Comparison of ENCODE assay signal across 23 cellular contexts in genomic region chr17:298791-299450, GRCh38. TPM values are rescaled to one million over a fixed set of nuclear protein-coding genes. Genes with fewer than 3 reads are reported as not detected.
DNase-seq lines count a peak whose midpoint lies in the region; ATAC-seq, FAIRE-seq and TF ChIP-seq lines count a peak whose summit lies in the region.
"Had no signal": no experiment of that assay in that cellular context is flagged by ENCODE, and none has a peak within 500 bp of the region (broad histone marks: within the 10 kb centered on the region; RNA-seq: fewer than 3 reads in every experiment).

No MANE protein-coding gene starts in this region.

- H3K36me3 ChIP-seq in liver (ENCODE audit: control insufficient read depth in 4 of 4, insufficient read depth in 3 of 4, low read depth in 1 of 4, low read length in 3 of 4): peaks cover 0 to 17% (median 5%) of the 10 kb centered on the region in 4 donors
- peaks cover 2 to 6% of the 10 kb centered on the region in 2 experiments; a peak in 4 of 5 replicates for H3K36me3 ChIP-seq in HepG2 (replicated peaks in 1 of 2; ENCODE audit: control insufficient read depth in 1 of 2, insufficient read depth in 2 of 2, low read length in 2 of 2)
- H3K36me3 ChIP-seq in Peyer's patch: no peaks in the 10 kb centered on the region
- H3K36me3 ChIP-seq in smooth muscle cell (ENCODE audit: low read depth): no peaks in the 10 kb centered on the region
- H3K36me3 ChIP-seq: prostate gland had no signal

- TF ChIP-seq CTCF in liver (IDR thresholded peaks at IDR 0.05; ENCODE audit: low read depth, low read length, missing input control): no peak
- TF ChIP-seq CTCF in HepG2 (CRISPR knock-in tag; IDR thresholded peaks at IDR 0.05): no peak
- TF ChIP-seq CTCF in progenitor cell of endocrine pancreas (IDR thresholded peaks at IDR 0.05; ENCODE audit: unreplicated experiment): no peak
- no peak for TF ChIP-seq CTCF in Peyer's patch (IDR thresholded peaks at IDR 0.05)
- TF ChIP-seq CTCF in endothelial cell (IDR thresholded peaks at IDR 0.05; ENCODE audit: unreplicated experiment): no peak
- no peak for TF ChIP-seq CTCF in smooth muscle cell (IDR thresholded peaks at IDR 0.05; ENCODE audit: borderline replicate concordance, insufficient read depth, poor library complexity, severe bottlenecking)

- H2AFZ ChIP-seq in HepG2 (ENCODE audit: low read length): no peak overlapping the region
- no peak overlapping the region for H2AFZ ChIP-seq in smooth muscle cell (ENCODE audit: low read depth)

- BruUV-seq in HepG2 (replicated peaks; lab: Mats Ljungman, UMichigan): no TSS peak

- TF ChIP-seq POLR2A in HepG2 (IDR thresholded peaks at IDR 0.05; ENCODE audit: insufficient read depth in 1 of 2, low read depth in 2 of 2, low read length in 2 of 2) (no peak), Peyer's patch (IDR thresholded peaks at IDR 0.05) (no peak)

- H3K9me3 Mint-ChIP-seq in progenitor cell of endocrine pancreas (ENCODE audit: low read depth): no peaks in the 10 kb centered on the region
- H3K9me3 Mint-ChIP-seq in endothelial cell (ENCODE audit: unreplicated experiment): no peaks in the 10 kb centered on the region
- H3K9me3 Mint-ChIP-seq: activated T-helper 2 cell treated with anti-CD3 and anti-CD28 coated beads, Interferon-gamma antibody, Interleukin-2, Interleukin-4, amounts not matched to agents 10 μg/mL and 5 μg/mL and 100 μg/mL, durations not matched to agents 14 hours and 24 hours and 36 hours; stimulated activated effector memory CD8-positive, alpha-beta T cell treated with anti-CD3 and anti-CD28 coated beads, Interleukin-12 subunit alpha, Interleukin-12 subunit beta, amount 100 ng/mL, for 72 hours had no signal

- POLR2A ChIA-PET in HepG2 (lab: Yijun Ruan, JAX): no interaction called here

- H3K4me1 ChIP-seq in liver (ENCODE audit: control insufficient read depth in 4 of 4, insufficient read depth in 4 of 4, low read length in 3 of 4) (no peaks in the 10 kb centered on the region), HepG2 (ENCODE audit: insufficient read depth, low read length) (no peaks in the 10 kb centered on the region), Peyer's patch (peaks cover 0 to 11% (median 2%) of the 10 kb centered on the region in 4 donors), smooth muscle cell (ENCODE audit: low read depth) (no peaks in the 10 kb centered on the region)
- H3K4me1 ChIP-seq: prostate gland had no signal

- in situ Hi-C loops in HepG2 (cut with HindIII; ENCODE audit: extremely low pct_ligation_motif_present, low pct_unique_long_range_greater_than_20kb): loop anchor here (10.0 kb wide), 1 partner anchor 64 kb away; no protein-coding TSS in a partner anchor

- H3K9me3 ChIP-seq in liver (ENCODE audit: control insufficient read depth in 4 of 4, low read length in 3 of 4): no peaks in the 10 kb centered on the region
- H3K9me3 ChIP-seq in HepG2 (ENCODE audit: low read length): no peaks in the 10 kb centered on the region
- no peaks in the 10 kb centered on the region for H3K9me3 ChIP-seq in Peyer's patch
- H3K9me3 ChIP-seq in smooth muscle cell (replicated peaks; ENCODE audit: low read depth): no peaks in the 10 kb centered on the region
- H3K9me3 ChIP-seq: prostate gland had no signal

- H3K27ac Mint-ChIP-seq in progenitor cell of endocrine pancreas (peak overlapping the region; percentile 84), endothelial cell (ENCODE audit: unreplicated experiment) (no peak overlapping the region)
- H3K27ac Mint-ChIP-seq: activated T-helper 2 cell treated with anti-CD3 and anti-CD28 coated beads, Interferon-gamma antibody, Interleukin-2, Interleukin-4, amounts not matched to agents 10 μg/mL and 5 μg/mL and 100 μg/mL, durations not matched to agents 14 hours and 24 hours and 36 hours; naive thymus-derived CD4-positive, alpha-beta T cell; stimulated activated effector memory CD8-positive, alpha-beta T cell treated with anti-CD3 and anti-CD28 coated beads, Interleukin-12 subunit alpha, Interleukin-12 subunit beta, amount 100 ng/mL, for 72 hours had no signal

- H3K4me3 ChIP-seq in liver (ENCODE audit: low read depth in 1 of 3, low read length in 3 of 3) (no peak overlapping the region), HepG2 (replicated peaks in 1 of 3; ENCODE audit: insufficient read depth in 1 of 3, low read depth in 2 of 3, low read length in 3 of 3) (no peak overlapping the region), Peyer's patch (no peak overlapping the region), smooth muscle cell (no peak overlapping the region)
- H3K4me3 ChIP-seq: prostate gland had no signal

- 88% methylated on average over 17 of the region's 17 CpGs for WGBS in liver
- WGBS in HepG2 (ENCODE audit: low lambda C conversion rate): 97% methylated on average over 14 of the region's 17 CpGs
- WGBS in smooth muscle cell (ENCODE audit: low lambda C conversion rate): 81% methylated on average over 17 of the region's 17 CpGs

- TF ChIP-seq RAD21 in liver (IDR thresholded peaks at IDR 0.05) (no peak), HepG2 (CRISPR knock-in tag; IDR thresholded peaks at IDR 0.05) (no peak)

- H3K36me3 Mint-ChIP-seq in progenitor cell of endocrine pancreas (ENCODE audit: insufficient read depth) (peaks cover 1% of the 10 kb centered on the region), endothelial cell (ENCODE audit: low read depth, unreplicated experiment) (no peaks in the 10 kb centered on the region)

- CTCF ChIA-PET in HepG2 (lab: Yijun Ruan, JAX; ENCODE audit: low intra/inter-chr PET ratio, low total read pairs): no interaction called here

- no peak overlapping the region for H3K9ac ChIP-seq in liver (ENCODE audit: low read depth in 1 of 2, low read length in 2 of 2)
- H3K9ac ChIP-seq in HepG2 (ENCODE audit: insufficient read depth, low read depth, low read length): no peak overlapping the region
- H3K9ac ChIP-seq in smooth muscle cell (ENCODE audit: low read depth): no peak overlapping the region

- H3K4me3 Mint-ChIP-seq in progenitor cell of endocrine pancreas (ENCODE audit: low read depth) (no peak overlapping the region), endothelial cell (ENCODE audit: unreplicated experiment) (no peak overlapping the region)
- H3K4me3 Mint-ChIP-seq: naive thymus-derived CD4-positive, alpha-beta T cell; stimulated activated effector memory CD8-positive, alpha-beta T cell treated with anti-CD3 and anti-CD28 coated beads, Interleukin-12 subunit alpha, Interleukin-12 subunit beta, amount 100 ng/mL, for 72 hours had no signal

- intact Hi-C loops in HepG2 (cut with micrococcal nuclease; ENCODE audit: unreplicated experiment): no loop called here

- H3K79me2 ChIP-seq in HepG2 (ENCODE audit: insufficient read depth, low read length): no peaks in the 10 kb centered on the region
- H3K79me2 ChIP-seq in smooth muscle cell (ENCODE audit: low read depth): no peaks in the 10 kb centered on the region

- H3K27me3 Mint-ChIP-seq in progenitor cell of endocrine pancreas (no peaks in the 10 kb centered on the region), endothelial cell (ENCODE audit: unreplicated experiment) (peaks cover 11% of the 10 kb centered on the region)

- H3K27me3 ChIP-seq in liver (ENCODE audit: control insufficient read depth in 4 of 4, insufficient read depth in 4 of 4, low read length in 3 of 4): no peaks in the 10 kb centered on the region
- no peaks in the 10 kb centered on the region for H3K27me3 ChIP-seq in HepG2 (ENCODE audit: control insufficient read depth in 1 of 2, insufficient read depth in 2 of 2, low read length in 2 of 2)
- H3K27me3 ChIP-seq in Peyer's patch: no peaks in the 10 kb centered on the region
- no peaks in the 10 kb centered on the region for H3K27me3 ChIP-seq in smooth muscle cell (ENCODE audit: low read depth)

- ATAC-seq in HepG2: no peak
- ATAC-seq: esophagus mucosa; naive thymus-derived CD4-positive, alpha-beta T cell; stimulated activated effector memory CD8-positive, alpha-beta T cell treated with anti-CD3 and anti-CD28 coated beads, Interleukin-12 subunit alpha, Interleukin-12 subunit beta, amount 100 ng/mL, for 72 hours had no signal

- H3K4me2 ChIP-seq in HepG2 (ENCODE audit: low read depth, low read length) (no peak overlapping the region), smooth muscle cell (no peak overlapping the region)

- no peaks in the 10 kb centered on the region for H3F3A ChIP-seq in smooth muscle cell (ENCODE audit: low read depth)

- H3K4me1 Mint-ChIP-seq in progenitor cell of endocrine pancreas (ENCODE audit: low read depth) (peaks cover 4% of the 10 kb centered on the region), endothelial cell (ENCODE audit: unreplicated experiment) (no peaks in the 10 kb centered on the region)
- H3K4me1 Mint-ChIP-seq: stimulated activated effector memory CD8-positive, alpha-beta T cell treated with anti-CD3 and anti-CD28 coated beads, Interleukin-12 subunit alpha, Interleukin-12 subunit beta, amount 100 ng/mL, for 72 hours had no signal

- H4K20me1 ChIP-seq in HepG2 (ENCODE audit: insufficient read depth, low read length) (no peaks in the 10 kb centered on the region), smooth muscle cell (ENCODE audit: low read depth) (no peaks in the 10 kb centered on the region)

- no peak overlapping the region for H3K27ac ChIP-seq in liver (ENCODE audit: low read depth in 1 of 2, low read length in 2 of 2)
- no peak overlapping the region for H3K27ac ChIP-seq in HepG2 (ENCODE audit: extremely low read length, insufficient read depth, low read length)
- H3K27ac ChIP-seq in Peyer's patch: no peak overlapping the region
- H3K27ac ChIP-seq in smooth muscle cell (ENCODE audit: low read depth): no peak overlapping the region

- no peak for FAIRE-seq in HepG2 (lab: Jason Lieb, UNC)
- FAIRE-seq: GM19239, H54 had no signal

- DNase-seq in HepG2 (ENCODE audit: low spot score) (no peak), iris pigment epithelial cell (ENCODE audit: low read depth) (peak; percentile 13), progenitor cell of endocrine pancreas (ENCODE audit: low spot score, unreplicated experiment) (no peak), germinal center (ENCODE audit: low spot score) (no peak), Peyer's patch (no peak), endothelial cell (ENCODE audit: low spot score) (no peak), smooth muscle cell (lab: John Stamatoyannopoulos, UW; ENCODE audit: unreplicated experiment) (no peak)
- DNase-seq: 8988T; activated CD4-positive, alpha-beta T cell treated with anti-CD3 and anti-CD28 coated beads for 48 hours; caudate nucleus; mammary epithelial cell; naive thymus-derived CD4-positive, alpha-beta T cell; NCI-H1436; NCI-H2171; SHP77; trophoblast cell had no signal

- TF ChIP-seq EP300 in HepG2 (IDR thresholded peaks at IDR 0.05; ENCODE audit: low read depth in 2 of 2, low read length in 2 of 2) (no peak), HepG2 (CRISPR knock-in tag; IDR thresholded peaks at IDR 0.05; ENCODE audit: borderline replicate concordance) (no peak)

RNA-seq across cellular contexts. Expression of gene RPH3AL, which starts 53.7 kb away (rescaled TPM):
- 10 to 100 TPM in 1 of 2 donors, 1 to 10 TPM in 1; 8.5 to 52.5 TPM for total RNA-seq in liver
- 10 to 100 TPM; 10.3 to 17.4 TPM for polyA plus RNA-seq in liver
- total RNA-seq in HepG2 (2016; rRNA removed; fragmentation: Illumina TruSeq; extraction: Trizol): 6.7 and 7.8 TPM in 2 replicates
- total RNA-seq in HepG2 (2016; cell fraction: cytosol; rRNA removed; fragmentation: Illumina TruSeq; extraction: Trizol; ENCODE audit: low read depth): 10.8 and 13.9 TPM in 2 replicates
- total RNA-seq in HepG2 (2016; cell fraction: insoluble cytoplasmic fraction; rRNA removed; fragmentation: Illumina TruSeq; extraction: Trizol): 8.0 and 8.6 TPM in 2 replicates
- 12.1 and 13.4 TPM in 2 replicates for total RNA-seq in HepG2 (2016; cell fraction: membrane; rRNA removed; fragmentation: Illumina TruSeq; extraction: Trizol)
- 6.4 and 8.4 TPM in 2 replicates for total RNA-seq in HepG2 (2016; cell fraction: nucleus; rRNA removed; fragmentation: Illumina TruSeq; extraction: Trizol)
- polyA plus RNA-seq in HepG2 (2011; rRNA removed): 16.4 and 20.7 TPM in 2 replicates
- 14.3 and 17.0 TPM in 2 replicates for polyA plus RNA-seq in HepG2 (2011; cell fraction: cytosol; rRNA removed)
- 21.3 and 26.7 TPM in 2 replicates for polyA plus RNA-seq in HepG2 (2011; cell fraction: nucleus; rRNA removed)
- 11.7 and 14.0 TPM in 2 replicates for polyA plus RNA-seq in HepG2 (2012)
- 4.1 and 4.3 TPM in 2 replicates for polyA plus RNA-seq in HepG2 (2016; cell fraction: cytosol; fragmentation: Illumina TruSeq; extraction: Trizol; ENCODE audit: low read depth)
- polyA plus RNA-seq in HepG2 (2016; cell fraction: insoluble cytoplasmic fraction; fragmentation: Illumina TruSeq; extraction: Trizol; ENCODE audit: low read depth): 6.7 and 7.3 TPM in 2 replicates
- polyA plus RNA-seq in HepG2 (2016; cell fraction: membrane; fragmentation: Illumina TruSeq; extraction: Trizol; ENCODE audit: low read depth): 9.3 and 12.3 TPM in 2 replicates
- polyA plus RNA-seq in HepG2 (2016; cell fraction: nucleus; fragmentation: Illumina TruSeq; extraction: Trizol; ENCODE audit: insufficient read depth, low read depth): 8.0 and 9.6 TPM in 2 replicates
- 4.7 and 30.0 TPM in 2 replicates for polyA minus RNA-seq in HepG2 (2011; rRNA and poly(A)+ RNA removed; ENCODE audit: low replicate concordance)
- polyA minus RNA-seq in HepG2 (2011; cell fraction: cytosol; rRNA and poly(A)+ RNA removed): 12.5 TPM in 2 replicates
- 29.4 and 31.1 TPM in 2 replicates for polyA minus RNA-seq in HepG2 (2011; cell fraction: nucleus; rRNA and poly(A)+ RNA removed)
- 47.6 and 47.8 TPM in 2 replicates for total RNA-seq in progenitor cell of endocrine pancreas
- total RNA-seq in Peyer's patch: 10 to 100 TPM; 31.4 to 92.4 (median 48.6) TPM
- total RNA-seq in endothelial cell (ENCODE audit: unreplicated experiment): 3.4 TPM
- 0.67 and 1.8 TPM in 2 replicates for total RNA-seq in smooth muscle cell
- 1.3 and 3.3 TPM in 2 replicates for polyA plus RNA-seq in smooth muscle cell
